1 cellular context compared by ENCODE assay signal in the genomic region with DNA sequence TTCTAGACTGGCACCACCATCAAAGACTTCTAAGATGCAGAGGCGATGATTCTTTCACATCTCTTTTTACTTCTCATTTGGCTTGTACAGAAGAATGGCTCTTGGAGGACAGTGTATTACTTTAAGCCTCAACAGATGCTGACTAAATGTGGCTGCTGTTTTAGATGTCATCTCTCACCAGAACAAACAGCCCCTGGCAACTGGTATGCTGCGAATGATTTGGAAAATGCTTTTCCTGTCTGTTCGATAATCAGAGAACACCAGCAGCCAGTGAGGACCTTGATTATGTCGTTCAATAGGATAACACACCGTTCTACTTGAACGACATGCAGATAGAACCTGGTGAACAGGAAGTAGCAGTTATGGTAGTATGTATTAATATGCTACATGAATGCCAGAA.
TF ChIP-seq lines count a peak whose summit lies in the region.

No MANE protein-coding gene starts in this region.

TF ChIP-seq in SK-N-SH, 30 proteins besides CTCF, POLR2A, EP300 and RAD21 (continued from another document):
- TF ChIP-seq GATA2 (CRISPR knock-in tag; IDR thresholded peaks at IDR 0.05) (peak; percentile 78), RCOR1 (IDR thresholded peaks at IDR 0.05; ENCODE audit: low read length) (peak; percentile 62; the same call in 1 of the 2 replicates), YY1 (IDR thresholded peaks at IDR 0.05; ENCODE audit: low read depth) (no peak), NRF1 (IDR thresholded peaks at IDR 0.05; ENCODE audit: low read depth, low read length) (no peak)
TF ChIP-seq in SK-N-SH: peak in this region for 5.
